ENCODE assay signal across 21 cellular contexts in genomic region chr3:113574213-113574612, GRCh38. TPM values are rescaled to one million over a fixed set of nuclear protein-coding genes. Genes with fewer than 3 reads are reported as not detected.
DNase-seq lines count a peak whose midpoint lies in the region; ATAC-seq, FAIRE-seq and TF ChIP-seq lines count a peak whose summit lies in the region.
"Had no signal": no experiment of that assay in that cellular context is flagged by ENCODE, and none has a peak within 500 bp of the region (broad histone marks: within the 10 kb centered on the region; RNA-seq: fewer than 3 reads in every experiment).

No MANE protein-coding gene starts in this region.

- peaks cover 10% of the 10 kb centered on the region for H3K4me1 Mint-ChIP-seq in activated T-cell treated with anti-CD3 and anti-CD28 coated beads, Interleukin-2, amount 50 U/mL, for 24 hours (ENCODE audit: low read depth)
- H3K4me1 Mint-ChIP-seq in activated T-cell treated with anti-CD3 and anti-CD28 coated beads, Interleukin-2, amount 50 U/mL, for 4 hours (ENCODE audit: low read depth), result peaks cover 5% of the 10 kb centered on the region
- no peaks in the 10 kb centered on the region for H3K4me1 Mint-ChIP-seq in stimulated activated effector memory CD8-positive, alpha-beta T cell treated with anti-CD3 and anti-CD28 coated beads, Interleukin-12 subunit alpha, Interleukin-12 subunit beta, amount 100 ng/mL, for 72 hours

- no peaks in the 10 kb centered on the region for H3K79me2 ChIP-seq in endothelial cell of umbilical vein (ENCODE audit: control insufficient read depth, insufficient read depth, low read length)

- FAIRE-seq in endothelial cell of umbilical vein (lab: Jason Lieb, UNC) (no peak), HTR-8/SVneo (lab: Jason Lieb, UNC) (no peak)
- FAIRE-seq: A204.1 had no signal

- peaks cover 0 to 9% of the 10 kb centered on the region in 2 experiments for H3K27me3 ChIP-seq in endothelial cell of umbilical vein (ENCODE audit: control insufficient read depth in 2 of 2, insufficient read depth in 2 of 2, low read length in 2 of 2)
- H3K27me3 ChIP-seq: BLaER1, cardiac muscle cell, spleen had no signal

- H3K4me3 Mint-ChIP-seq in activated T-cell treated with anti-CD3 and anti-CD28 coated beads, Interleukin-2, amount 50 U/mL, for 24 hours, result no peak overlapping the region
- H3K4me3 Mint-ChIP-seq in activated T-cell treated with anti-CD3 and anti-CD28 coated beads, Interleukin-2, amount 50 U/mL, for 4 hours, result no peak overlapping the region
- no peak overlapping the region for H3K4me3 Mint-ChIP-seq in stimulated activated effector memory CD8-positive, alpha-beta T cell treated with anti-CD3 and anti-CD28 coated beads, Interleukin-12 subunit alpha, Interleukin-12 subunit beta, amount 100 ng/mL, for 72 hours
- H3K4me3 Mint-ChIP-seq: activated CD4-positive, alpha-beta memory T cell treated with anti-CD3 and anti-CD28 coated beads, Interleukin-2, amount 10 ng/mL, durations not matched to agents 7 days and 5 days had no signal

- TF ChIP-seq POLR2A in endothelial cell of umbilical vein (IDR thresholded peaks at IDR 0.05; ENCODE audit: low read depth, low read length), result no peak

- no TSS peak for BruUV-seq in endothelial cell of umbilical vein (replicated peaks; lab: Mats Ljungman, UMichigan)

- ATAC-seq in activated T-cell treated with anti-CD3 and anti-CD28 coated beads, Interleukin-2, amount 50 U/mL, for 4 hours, result no peak
- ATAC-seq in stimulated activated effector memory CD8-positive, alpha-beta T cell treated with anti-CD3 and anti-CD28 coated beads, Interleukin-12 subunit alpha, Interleukin-12 subunit beta, amount 100 ng/mL, for 72 hours, result no peak
- ATAC-seq: esophagus mucosa, lower lobe of right lung, psoas muscle had no signal

- peak overlapping the region; percentile 36 for H3K27ac Mint-ChIP-seq in activated T-cell treated with anti-CD3 and anti-CD28 coated beads, Interleukin-2, amount 50 U/mL, for 24 hours
- H3K27ac Mint-ChIP-seq in stimulated activated effector memory CD8-positive, alpha-beta T cell treated with anti-CD3 and anti-CD28 coated beads, Interleukin-12 subunit alpha, Interleukin-12 subunit beta, amount 100 ng/mL, for 72 hours, result peak overlapping the region; percentile 1
- H3K27ac Mint-ChIP-seq: activated CD4-positive, alpha-beta memory T cell treated with anti-CD3 and anti-CD28 coated beads, Interleukin-2, amount 10 ng/mL, durations not matched to agents 7 days and 5 days had no signal

- CTCF ChIA-PET in endothelial cell of umbilical vein (lab: Charles Lee), result no interaction called here

- dilution Hi-C loops in endothelial cell of umbilical vein (cut with MboI; ENCODE audit: extremely low pct_ligation_motif_present, low sequenced_read_pairs), result no loop called here

- no peak overlapping the region for H3K4me3 ChIP-seq in endothelial cell of umbilical vein (replicated peaks in 1 of 3; ENCODE audit: insufficient read depth in 1 of 3, low read depth in 1 of 3, low read length in 3 of 3)
- H3K4me3 ChIP-seq: BLaER1, cardiac muscle cell, lower lobe of right lung, psoas muscle, spleen, thoracic aorta had no signal

- no peak overlapping the region for H3K9ac ChIP-seq in endothelial cell of umbilical vein (replicated peaks; ENCODE audit: extremely low read depth, insufficient read depth, low read length)
- H3K9ac ChIP-seq: BLaER1 had no signal

- H3K27ac ChIP-seq in endothelial cell of umbilical vein (ENCODE audit: insufficient read depth, low read depth, low read length), result no peak overlapping the region
- H3K27ac ChIP-seq: BLaER1, cardiac muscle cell, lower lobe of right lung, psoas muscle, spleen, thoracic aorta, WERI-Rb-1 had no signal

- peaks cover 12% of the 10 kb centered on the region for H3K36me3 Mint-ChIP-seq in activated T-cell treated with anti-CD3 and anti-CD28 coated beads, Interleukin-2, amount 50 U/mL, for 24 hours (ENCODE audit: low read depth)
- peaks cover 9% of the 10 kb centered on the region for H3K36me3 Mint-ChIP-seq in activated T-cell treated with anti-CD3 and anti-CD28 coated beads, Interleukin-2, amount 50 U/mL, for 4 hours (ENCODE audit: insufficient read depth)
- H3K36me3 Mint-ChIP-seq in stimulated activated effector memory CD8-positive, alpha-beta T cell treated with anti-CD3 and anti-CD28 coated beads, Interleukin-12 subunit alpha, Interleukin-12 subunit beta, amount 100 ng/mL, for 72 hours, result no peaks in the 10 kb centered on the region

- H2AFZ ChIP-seq in endothelial cell of umbilical vein (ENCODE audit: low read depth, low read length), result no peak overlapping the region

- no peaks in the 10 kb centered on the region for H3K36me3 ChIP-seq in endothelial cell of umbilical vein (ENCODE audit: control insufficient read depth in 2 of 2, extremely low read depth in 1 of 2, insufficient read depth in 2 of 2, low read length in 2 of 2)
- H3K36me3 ChIP-seq: BLaER1, cardiac muscle cell, lower lobe of right lung, thoracic aorta, WERI-Rb-1 had no signal

- H4K20me1 ChIP-seq in endothelial cell of umbilical vein (replicated peaks; ENCODE audit: control insufficient read depth, extremely low read depth, insufficient read depth, low read length), result no peaks in the 10 kb centered on the region
- H4K20me1 ChIP-seq: BLaER1 had no signal

- peaks cover 6% of the 10 kb centered on the region for H3K4me1 ChIP-seq in endothelial cell of umbilical vein (ENCODE audit: control insufficient read depth, extremely low read depth, insufficient read depth, low read length)
- H3K4me1 ChIP-seq: lower lobe of right lung, psoas muscle had no signal

- H3K27me3 Mint-ChIP-seq in activated T-cell treated with anti-CD3 and anti-CD28 coated beads, Interleukin-2, amount 50 U/mL, for 24 hours, result no peaks in the 10 kb centered on the region
- no peaks in the 10 kb centered on the region for H3K27me3 Mint-ChIP-seq in activated T-cell treated with anti-CD3 and anti-CD28 coated beads, Interleukin-2, amount 50 U/mL, for 4 hours (ENCODE audit: low read depth)
- H3K27me3 Mint-ChIP-seq: activated CD4-positive, alpha-beta memory T cell treated with anti-CD3 and anti-CD28 coated beads, Interleukin-2, amount 10 ng/mL, durations not matched to agents 7 days and 5 days had no signal

- intact Hi-C loops in endothelial cell of umbilical vein (cut with micrococcal nuclease), result loop anchor here (10.0 kb wide), 1 partner anchor 359 kb away; the partner anchor contains the start of gene BOC

- H3K9me3 Mint-ChIP-seq in activated T-cell treated with anti-CD3 and anti-CD28 coated beads, Interleukin-2, amount 50 U/mL, for 24 hours, result no peaks in the 10 kb centered on the region
- H3K9me3 Mint-ChIP-seq in activated T-cell treated with anti-CD3 and anti-CD28 coated beads, Interleukin-2, amount 50 U/mL, for 4 hours, result no peaks in the 10 kb centered on the region
- H3K9me3 Mint-ChIP-seq in stimulated activated effector memory CD8-positive, alpha-beta T cell treated with anti-CD3 and anti-CD28 coated beads, Interleukin-12 subunit alpha, Interleukin-12 subunit beta, amount 100 ng/mL, for 72 hours, result no peaks in the 10 kb centered on the region
- H3K9me3 Mint-ChIP-seq: activated CD4-positive, alpha-beta memory T cell treated with anti-CD3 and anti-CD28 coated beads, Interleukin-2, amount 10 ng/mL, durations not matched to agents 7 days and 5 days had no signal

- TF ChIP-seq CTCF in endothelial cell of umbilical vein (IDR thresholded peaks at IDR 0.05; ENCODE audit: extremely low read depth in 1 of 2, insufficient read depth in 1 of 2, low read depth in 1 of 2, low read length in 2 of 2), result no peak

- POLR2A ChIA-PET in endothelial cell of umbilical vein (lab: Charles Lee), result no interaction called here

- no peak for DNase-seq in activated T-cell treated with anti-CD3 and anti-CD28 coated beads, Interleukin-2, amount 50 U/mL, for 24 hours
- no peak for DNase-seq in activated T-cell treated with anti-CD3 and anti-CD28 coated beads, Interleukin-2, amount 50 U/mL, for 4 hours
- DNase-seq in NCI-H748 treated with DMSO at 0.1 percent for 48 hours (lab: John Stamatoyannopoulos, UW) (peak; percentile 40), endothelial cell of umbilical vein (ENCODE audit: low read depth, low spot score) (peak; percentile 41), glomerular visceral epithelial cell (ENCODE audit: extremely low spot score) (no peak), HTR-8/SVneo (ENCODE audit: insufficient read length, low spot score) (no peak), NCI-H510A (lab: John Stamatoyannopoulos, UW) (no peak)
- DNase-seq in stimulated activated effector memory CD8-positive, alpha-beta T cell treated with anti-CD3 and anti-CD28 coated beads, Interleukin-12 subunit alpha, Interleukin-12 subunit beta, amount 100 ng/mL, for 72 hours (ENCODE audit: low spot score in 2 of 2), result no peak
- DNase-seq: activated CD4-positive, alpha-beta memory T cell treated with anti-CD3 and anti-CD28 coated beads, Interleukin-2, amount 10 ng/mL, durations not matched to agents 7 days and 5 days; DND-41; lower lobe of right lung; NCI-H1105 treated with DMSO at 0.1 percent for 48 hours; psoas muscle; spleen; T-helper 1 cell; WERI-Rb-1 had no signal

- H3K9me3 ChIP-seq in endothelial cell of umbilical vein (replicated peaks; ENCODE audit: control insufficient read depth, insufficient read depth, low read length), result peaks cover 2% of the 10 kb centered on the region
- H3K9me3 ChIP-seq: BLaER1, lower lobe of right lung, psoas muscle, spleen, thoracic aorta had no signal

- no peak overlapping the region for H3K4me2 ChIP-seq in endothelial cell of umbilical vein (ENCODE audit: insufficient read depth, low read length)
- H3K4me2 ChIP-seq: BLaER1 had no signal

- no peaks in the 10 kb centered on the region for H3K9me1 ChIP-seq in endothelial cell of umbilical vein (replicated peaks; ENCODE audit: control insufficient read depth, extremely low read depth, insufficient read depth, low read length)

RNA-seq across cellular contexts. Expression of gene SIDT1, which starts 41.9 kb away (rescaled TPM):
- total RNA-seq in activated T-cell treated with anti-CD3 and anti-CD28 coated beads, Interleukin-2, amount 50 U/mL, for 4 hours, result 1 to 10 TPM; 4.8 to 7.0 (median 6.0) TPM
- total RNA-seq in endothelial cell of umbilical vein, result not detected in 2 replicates
- 0.03 and 0.07 TPM in 2 replicates for polyA plus RNA-seq in endothelial cell of umbilical vein
- polyA plus RNA-seq in endothelial cell of umbilical vein (2011; cell fraction: cytosol; rRNA removed), result 0.01 TPM in 2 replicates
- polyA plus RNA-seq in endothelial cell of umbilical vein (2011; cell fraction: nucleus; rRNA removed), result 0.24 TPM in 1 of 2 replicates, not detected in the other
- polyA plus RNA-seq in endothelial cell of umbilical vein (2012), result not detected in 2 replicates
- 0.19 and 1.6 TPM in 2 replicates for polyA minus RNA-seq in endothelial cell of umbilical vein
- polyA minus RNA-seq in endothelial cell of umbilical vein (2011; cell fraction: cytosol; rRNA and poly(A)+ RNA removed), result not detected
- 0.48 TPM in 1 of 2 replicates, not detected in the other for polyA minus RNA-seq in endothelial cell of umbilical vein (2011; cell fraction: nucleus; rRNA and poly(A)+ RNA removed)
- total RNA-seq: cardiac muscle cell had no signal

RNA-seq across cellular contexts. Expression of gene SPICE1, which starts 59.3 kb away (rescaled TPM):
- total RNA-seq in activated T-cell treated with anti-CD3 and anti-CD28 coated beads, Interleukin-2, amount 50 U/mL, for 4 hours, result 10 to 100 TPM; 12.8 to 16.7 (median 14.2) TPM
- total RNA-seq in endothelial cell of umbilical vein, result 15.0 and 16.7 TPM in 2 replicates
- 2.1 and 2.3 TPM in 2 replicates for polyA plus RNA-seq in endothelial cell of umbilical vein
- polyA plus RNA-seq in endothelial cell of umbilical vein (2011; cell fraction: cytosol; rRNA removed), result 4.6 and 4.7 TPM in 2 replicates
- polyA plus RNA-seq in endothelial cell of umbilical vein (2011; cell fraction: nucleus; rRNA removed), result 15.0 and 18.4 TPM in 2 replicates
- polyA plus RNA-seq in endothelial cell of umbilical vein (2012), result 7.3 and 10.8 TPM in 2 replicates
- 4.2 and 5.8 TPM in 2 replicates for polyA minus RNA-seq in endothelial cell of umbilical vein
- polyA minus RNA-seq in endothelial cell of umbilical vein (2011; cell fraction: cytosol; rRNA and poly(A)+ RNA removed), result 4.0 TPM
- polyA minus RNA-seq in endothelial cell of umbilical vein (2011; cell fraction: nucleus; rRNA and poly(A)+ RNA removed), result 24.1 and 27.2 TPM in 2 replicates

Comparison
In these comparisons a context has a peak if more than half of its experiments do, and no peak if none do; other contexts are left out.
1. DNase-seq: peak in NCI-H748 treated with DMSO at 0.1 percent for 48 hours (single experiment) and endothelial cell of umbilical vein (single experiment); none in activated T-cell treated with anti-CD3 and anti-CD28 coated beads, Interleukin-2, amount 50 U/mL, for 24 hours (single experiment), activated T-cell treated with anti-CD3 and anti-CD28 coated beads, Interleukin-2, amount 50 U/mL, for 4 hours (single experiment), stimulated activated effector memory CD8-positive, alpha-beta T cell treated with anti-CD3 and anti-CD28 coated beads, Interleukin-12 subunit alpha, Interleukin-12 subunit beta, amount 100 ng/mL, for 72 hours (0 of 2), glomerular visceral epithelial cell (single experiment), HTR-8/SVneo (single experiment) and NCI-H510A (single experiment).